ENCODE assay signal across 8 cellular contexts in genomic region chr5:10441083-10441991, GRCh38. TPM values are rescaled to one million over a fixed set of nuclear protein-coding genes. Genes with fewer than 3 reads are reported as not detected.
DNase-seq lines count a peak whose midpoint lies in the region; ATAC-seq and TF ChIP-seq lines count a peak whose summit lies in the region.

ROPN1L (plus strand) TSS chr5:10441879; CDS start chr5:10442168, 289 bp downstream.

- H3K27ac Mint-ChIP-seq in endodermal cell, result no peak within 1 kb of the TSS

- H3K4me3 Mint-ChIP-seq in endodermal cell, result peak within 1 kb of the TSS; percentile 69

- H3K4me1 Mint-ChIP-seq in endodermal cell, result peaks cover 3% of the 10 kb centered on the region

- H3K9me3 Mint-ChIP-seq in endodermal cell, result no peaks in the 10 kb centered on the region

- peaks cover 28% of the 10 kb centered on the region for H3K27me3 Mint-ChIP-seq in endodermal cell (ENCODE audit: insufficient read depth)

- H3K4me1 ChIP-seq in endodermal cell (ENCODE audit: control insufficient read depth, insufficient read depth, low read length) (no peaks in the 10 kb centered on the region), mesodermal cell (ENCODE audit: control insufficient read depth, insufficient read depth, low read length, poor library complexity, severe bottlenecking) (peaks cover 12% of the 10 kb centered on the region)

- TF ChIP-seq CTCF in endodermal cell (conservative IDR thresholded peaks at IDR 0.05), result no peak

- H3K27me3 ChIP-seq in endodermal cell (ENCODE audit: control insufficient read depth, insufficient read depth, low read length, poor library complexity, severe bottlenecking), result peaks cover 17% of the 10 kb centered on the region

- H3K4me3 ChIP-seq in endodermal cell (ENCODE audit: low read length) (peak within 1 kb of the TSS; percentile 87), mesodermal cell (ENCODE audit: extremely low read depth, insufficient read depth, low read length, poor library complexity, severe bottlenecking) (peak within 1 kb of the TSS; percentile 53)

- H3K9ac ChIP-seq in endodermal cell (ENCODE audit: extremely low read depth, low read length, poor library complexity, severe bottlenecking), result peak within 1 kb of the TSS; percentile 78

- ATAC-seq in GM21360 (IDR thresholded peaks at IDR 0.05; ENCODE audit: unreplicated experiment), result peak; percentile 97

- DNase-seq in COLO829 (ENCODE audit: low spot score), result peak; percentile 74
- DNase-seq in HS-27A (ENCODE audit: low read depth), result peak; percentile 56
- peak; percentile 94 for DNase-seq in NOMO-1 treated with dmso at 0.1 percent for 144 hours (lab: John Stamatoyannopoulos, UW; ENCODE audit: unreplicated experiment)
- DNase-seq in activated CD8-positive, alpha-beta memory T cell treated with anti-CD3 and anti-CD28 coated beads, Interleukin-2, amount 50 U/mL, for 24 hours (ENCODE audit: extremely low read depth), result peak; percentile 30
- peak; percentile 96 for DNase-seq in endodermal cell
- DNase-seq in stimulated activated CD8-positive, alpha-beta memory T cell treated with anti-CD3 and anti-CD28 coated beads, Interleukin-15, amount 100 ng/mL, for 24 hours (ENCODE audit: low read depth), result peak; percentile 54

- peaks cover 4% of the 10 kb centered on the region for H3K36me3 Mint-ChIP-seq in endodermal cell (ENCODE audit: low read depth)

- H3K9me3 ChIP-seq in endodermal cell (ENCODE audit: control insufficient read depth, low read length), result no peaks in the 10 kb centered on the region
- no peaks in the 10 kb centered on the region for H3K9me3 ChIP-seq in mesodermal cell (ENCODE audit: control insufficient read depth, low read length)

- peak within 1 kb of the TSS; percentile 42 for H3K27ac ChIP-seq in endodermal cell (ENCODE audit: low read depth, low read length)
- H3K27ac ChIP-seq in mesodermal cell (ENCODE audit: low read depth, low read length, severe bottlenecking), result peak within 1 kb of the TSS; percentile 72

- peaks cover 16% of the 10 kb centered on the region for H3K36me3 ChIP-seq in endodermal cell (ENCODE audit: control insufficient read depth, insufficient read depth, low read length)
- H3K36me3 ChIP-seq in mesodermal cell (ENCODE audit: control insufficient read depth, insufficient read depth, low read length), result no peaks in the 10 kb centered on the region

- 5 to 14% methylated on average over 14 to 63 of the region's 63 CpGs for WGBS in endodermal cell (ENCODE audit: insufficient coverage in 1 of 2, insufficient read length in 1 of 2), 2 experiments
- 1 to 5% methylated on average over 35 to 60 of the region's 63 CpGs for WGBS in mesodermal cell (ENCODE audit: insufficient coverage in 2 of 2), 2 experiments

RNA-seq across cellular contexts. Expression of gene ROPN1L, which starts in this region (rescaled TPM):
- under 1 TPM in 1 of 2 donors, not detected in 1; 0.70 TPM for total RNA-seq in endodermal cell
- 0.21 TPM for polyA plus RNA-seq in endodermal cell (2013, experiment 1 of 2)
- polyA plus RNA-seq in endodermal cell (2013, experiment 2 of 2), result 0.62 TPM
- 0.92 TPM for polyA plus RNA-seq in mesodermal cell (2013, experiment 1 of 2)
- polyA plus RNA-seq in mesodermal cell (2013, experiment 2 of 2), result 0.66 TPM

Comparison
In these comparisons a context has a peak if more than half of its experiments do, and no peak if none do; other contexts are left out.
1. Peak in every context shown above with its lines: DNase-seq, ATAC-seq, H3K4me3 ChIP-seq and H3K27ac ChIP-seq.
2. Peak in DNase-seq, H3K4me3 ChIP-seq, H3K27ac ChIP-seq and H3K9ac ChIP-seq in endodermal cell; RNA of the gene not detected or under 1 TPM.
3. DNase-seq: peak in every context shown above with its lines; median percentile 96 in endodermal cell; 94 in NOMO-1 treated with dmso at 0.1 percent for 144 hours; 74 in COLO829; 56 in HS-27A; 54 in stimulated activated CD8-positive, alpha-beta memory T cell treated with anti-CD3 and anti-CD28 coated beads, Interleukin-15, amount 100 ng/mL, for 24 hours; 30 in activated CD8-positive, alpha-beta memory T cell treated with anti-CD3 and anti-CD28 coated beads, Interleukin-2, amount 50 U/mL, for 24 hours.